In the genomic region with DNA sequence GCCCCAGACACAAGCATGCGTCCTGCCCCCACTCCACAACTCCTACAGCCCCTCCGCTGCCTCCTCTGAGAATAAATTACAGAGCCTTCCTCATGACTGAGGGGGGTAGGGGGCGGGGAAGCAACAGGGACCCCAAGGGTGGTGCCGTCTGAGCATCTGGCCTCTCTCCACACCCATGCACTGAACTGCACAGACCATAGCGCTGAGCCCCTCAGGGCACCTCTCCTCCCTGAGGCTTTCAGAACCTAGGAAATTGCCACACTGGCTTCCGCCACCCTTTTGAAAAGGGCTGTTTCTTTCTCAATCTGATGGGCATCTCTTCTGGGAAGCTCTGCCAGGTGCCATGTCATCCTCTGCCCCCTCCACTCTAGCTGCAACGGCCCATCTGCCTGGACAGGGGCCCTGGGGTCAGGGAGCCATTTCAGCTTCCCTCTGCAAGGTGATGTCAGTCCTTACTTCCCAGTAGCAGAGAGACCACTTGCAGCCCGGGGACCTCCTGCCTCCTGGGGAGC, we compare ENCODE assay signal across 17 cellular contexts. TPM values are rescaled to one million over a fixed set of nuclear protein-coding genes. Genes with fewer than 3 reads are reported as not detected.
DNase-seq lines count a peak whose midpoint lies in the region; ATAC-seq and TF ChIP-seq lines count a peak whose summit lies in the region.
"Had no signal": no experiment of that assay in that cellular context is flagged by ENCODE, and none has a peak within 500 bp of the region (broad histone marks: within the 10 kb centered on the region; RNA-seq: fewer than 3 reads in every experiment).

No MANE protein-coding gene starts in this region.

- ATAC-seq in activated T-helper 17 cell treated with anti-CD3 and anti-CD28 coated beads, Interleukin-2, amount 50 U/mL, for 72 hours (replicated peaks): no peak
- ATAC-seq in naive thymus-derived CD4-positive, alpha-beta T cell: no peak
- no peak for ATAC-seq in GM21447 (IDR thresholded peaks at IDR 0.05; ENCODE audit: unreplicated experiment)

- peaks cover 29% of the 10 kb centered on the region for H3K4me1 Mint-ChIP-seq in activated T-helper 17 cell treated with anti-CD3 and anti-CD28 coated beads, Interleukin-2, amount 50 U/mL, for 72 hours
- H3K4me1 Mint-ChIP-seq in naive thymus-derived CD4-positive, alpha-beta T cell: peaks cover 16 to 84% (median 33%) of the 10 kb centered on the region in 7 donors

- WGBS in tibial nerve, 2 donors: 39 to 42% methylated on average over 8 of the region's 8 CpGs

- DNase-seq in H7: peak; percentile 37
- no peak for DNase-seq in naive thymus-derived CD4-positive, alpha-beta T cell
- no peak for DNase-seq in NCI-H2196 treated with DMSO at 0.1 percent for 48 hours (lab: John Stamatoyannopoulos, UW; ENCODE audit: unreplicated experiment)
- no peak for DNase-seq in middle frontal gyrus (ENCODE audit: extremely low spot score, low spot score)
- no peak for DNase-seq in tibial nerve (ENCODE audit: low spot score in 2 of 2)
- DNase-seq: effector CD4-positive, alpha-beta T cell; KBM-7; NCI-H2029; NK-92 treated with Interleukin-12 subunit alpha and Interleukin-12 subunit beta, amount 100 ng/mL, for 24 hours; stimulated activated CD4-positive, alpha-beta T cell treated with anti-CD3 and anti-CD28 coated beads, Interleukin-2, amount 100 ng/mL, for 48 hours; WERI-Rb-1 had no signal

- H3K4me3 Mint-ChIP-seq in activated T-helper 17 cell treated with anti-CD3 and anti-CD28 coated beads, Interleukin-2, amount 50 U/mL, for 72 hours: peak overlapping the region; percentile 85
- peak overlapping the region in 2 of 10 donors; percentile 73 to 94 for H3K4me3 Mint-ChIP-seq in naive thymus-derived CD4-positive, alpha-beta T cell
- H3K4me3 Mint-ChIP-seq: brain had no signal

- CTCF ChIA-PET in naive thymus-derived CD4-positive, alpha-beta T cell (lab: Charles Lee): no interaction called here

- no peak overlapping the region for H3K27ac Mint-ChIP-seq in activated T-helper 17 cell treated with anti-CD3 and anti-CD28 coated beads, Interleukin-2, amount 50 U/mL, for 72 hours
- H3K27ac Mint-ChIP-seq in naive thymus-derived CD4-positive, alpha-beta T cell: peak overlapping the region in 4 of 9 donors; percentile 4 to 85 (median 47)

- no peaks in the 10 kb centered on the region for H3K27me3 ChIP-seq in BLaER1 treated with 17β-estradiol and CSF1 and Interleukin-3, amounts not matched to agents 10 nM and 100 nM
- H3K27me3 ChIP-seq in H7 (ENCODE audit: control insufficient read depth, insufficient read depth, low read length) (no peaks in the 10 kb centered on the region), tibial nerve (no peaks in the 10 kb centered on the region)
- H3K27me3 ChIP-seq in naive thymus-derived CD4-positive, alpha-beta T cell (ENCODE audit: control insufficient read depth in 2 of 2, insufficient read depth in 2 of 2, low read length in 2 of 2): no peaks in the 10 kb centered on the region
- H3K27me3 ChIP-seq: SJSA1 had no signal

- TF ChIP-seq POLR2A in tibial nerve (IDR thresholded peaks at IDR 0.05): no peak

- peak overlapping the region; percentile 66 to 92 (median 80); a peak in 19 of 22 replicates for H3K9ac ChIP-seq in BLaER1 treated with 17β-estradiol and CSF1 and Interleukin-3, amounts not matched to agents 10 nM and 100 nM

- H3K36me3 Mint-ChIP-seq in activated T-helper 17 cell treated with anti-CD3 and anti-CD28 coated beads, Interleukin-2, amount 50 U/mL, for 72 hours (ENCODE audit: low read depth): peaks cover 30% of the 10 kb centered on the region
- H3K36me3 Mint-ChIP-seq in naive thymus-derived CD4-positive, alpha-beta T cell: peaks cover 0 to 34% (median 0%) of the 10 kb centered on the region in 5 donors
- H3K36me3 Mint-ChIP-seq: brain had no signal

- H4K20me1 ChIP-seq in BLaER1 treated with 17β-estradiol and CSF1 and Interleukin-3, amounts not matched to agents 10 nM and 100 nM: peaks cover 0 to 11% (median 0%) of the 10 kb centered on the region in 11 experiments; a peak in 3 of 22 replicates

- POLR2A ChIA-PET in naive thymus-derived CD4-positive, alpha-beta T cell (lab: Charles Lee): no interaction called here

- no peak for TF ChIP-seq CTCF in tibial nerve (IDR thresholded peaks at IDR 0.05)

- H3K4me3 ChIP-seq in BLaER1 treated with 17β-estradiol and CSF1 and Interleukin-3, amounts not matched to agents 10 nM and 100 nM: peak overlapping the region in 9 of 10 experiments; percentile 21 to 76 (median 69); a peak in 17 of 20 replicates
- H3K4me3 ChIP-seq in H7 (ENCODE audit: insufficient read depth, low read depth, low read length) (no peak overlapping the region), tibial nerve (no peak overlapping the region)
- peak overlapping the region; percentile 66 for H3K4me3 ChIP-seq in naive thymus-derived CD4-positive, alpha-beta T cell (ENCODE audit: low read length)
- H3K4me3 ChIP-seq: SJSA1 had no signal

- no peaks in the 10 kb centered on the region for H3K27me3 Mint-ChIP-seq in activated T-helper 17 cell treated with anti-CD3 and anti-CD28 coated beads, Interleukin-2, amount 50 U/mL, for 72 hours
- H3K27me3 Mint-ChIP-seq in naive thymus-derived CD4-positive, alpha-beta T cell: no peaks in the 10 kb centered on the region

- H3K27ac ChIP-seq in BLaER1 treated with 17β-estradiol and CSF1 and Interleukin-3, amounts not matched to agents 10 nM and 100 nM: peak overlapping the region in 9 of 11 experiments; percentile 60 to 97 (median 88); a peak in 18 of 22 replicates
- H3K27ac ChIP-seq in naive thymus-derived CD4-positive, alpha-beta T cell (ENCODE audit: low read depth, low read length): no peak overlapping the region
- no peak overlapping the region for H3K27ac ChIP-seq in tibial nerve
- H3K27ac ChIP-seq: C4-2B, SJSA1, WERI-Rb-1 had no signal

- peak overlapping the region; percentile 97 to 100 (median 99) for H3K4me2 ChIP-seq in BLaER1 treated with 17β-estradiol and CSF1 and Interleukin-3, amounts not matched to agents 10 nM and 100 nM

- no peaks in the 10 kb centered on the region for H3K9me3 Mint-ChIP-seq in activated T-helper 17 cell treated with anti-CD3 and anti-CD28 coated beads, Interleukin-2, amount 50 U/mL, for 72 hours
- peaks cover 0 to 20% (median 7%) of the 10 kb centered on the region in 11 donors for H3K9me3 Mint-ChIP-seq in naive thymus-derived CD4-positive, alpha-beta T cell

- peaks cover 0 to 27% (median 4%) of the 10 kb centered on the region in 11 experiments; a peak in 10 of 22 replicates for H3K36me3 ChIP-seq in BLaER1 treated with 17β-estradiol and CSF1 and Interleukin-3, amounts not matched to agents 10 nM and 100 nM
- H3K36me3 ChIP-seq in H7 (replicated peaks; ENCODE audit: control insufficient read depth, insufficient read depth, low read length) (no peaks in the 10 kb centered on the region), tibial nerve (peaks cover 0 to 23% (median 0%) of the 10 kb centered on the region in 3 donors)
- peaks cover 0 to 9% (median 0%) of the 10 kb centered on the region in 3 experiments for H3K36me3 ChIP-seq in naive thymus-derived CD4-positive, alpha-beta T cell (ENCODE audit: control insufficient read depth in 2 of 3, insufficient read depth in 3 of 3, low read length in 3 of 3)
- H3K36me3 ChIP-seq: SJSA1 had no signal

- H3K9me3 ChIP-seq in BLaER1 treated with 17β-estradiol and CSF1 and Interleukin-3, amounts not matched to agents 10 nM and 100 nM (replicated peaks in 1 of 11): peaks cover 13 to 20% (median 17%) of the 10 kb centered on the region in 11 experiments
- H3K9me3 ChIP-seq in naive thymus-derived CD4-positive, alpha-beta T cell (ENCODE audit: control insufficient read depth in 2 of 3, low read length in 3 of 3): no peaks in the 10 kb centered on the region
- peaks cover 0 to 11% (median under 1%) of the 10 kb centered on the region in 4 donors for H3K9me3 ChIP-seq in tibial nerve
- H3K9me3 ChIP-seq: SJSA1 had no signal

- intact Hi-C loops in naive thymus-derived CD4-positive, alpha-beta T cell (cut with micrococcal nuclease): no loop called here

- H3K4me1 ChIP-seq in BLaER1 treated with 17β-estradiol and CSF1 and Interleukin-3, amounts not matched to agents 10 nM and 100 nM: peaks cover 76 to 82% (median 81%) of the 10 kb centered on the region in 10 experiments
- H3K4me1 ChIP-seq in naive thymus-derived CD4-positive, alpha-beta T cell (ENCODE audit: control insufficient read depth in 2 of 2, insufficient read depth in 2 of 2, low read length in 2 of 2): peaks cover 13 to 51% of the 10 kb centered on the region in 2 donors
- no peaks in the 10 kb centered on the region for H3K4me1 ChIP-seq in tibial nerve
- H3K4me1 ChIP-seq: SJSA1 had no signal

- TF ChIP-seq EP300 in tibial nerve (IDR thresholded peaks at IDR 0.05): no peak

RNA-seq across cellular contexts. Expression of a gene that starts 2.5 kb away (rescaled TPM):
- not detected in 2 replicates for total RNA-seq in H7 (2014; rRNA removed; shearing (Covaris generic))
- 10 to 100 TPM; 38.2 to 41.7 TPM for total RNA-seq in activated T-helper 17 cell treated with anti-CD3 and anti-CD28 coated beads, Interleukin-2, amount 50 U/mL, for 72 hours
- total RNA-seq in naive thymus-derived CD4-positive, alpha-beta T cell: 10 to 100 TPM in 3 of 5 experiments, 1 to 10 TPM in 2; 1.4 to 74.9 (median 11.5) TPM
- 1 to 10 TPM; 2.3 to 4.2 TPM for polyA plus RNA-seq in naive thymus-derived CD4-positive, alpha-beta T cell
- total RNA-seq in tibial nerve: 1 to 10 TPM in 1 of 4 donors, under 1 TPM in 1, not detected in 2; 0.84 to 6.1 TPM
- total RNA-seq: SJSA1 had no signal

RNA-seq across cellular contexts. Expression of a gene that starts 41.0 kb away (rescaled TPM):
- total RNA-seq in H7 (2014; rRNA removed; shearing (Covaris generic)): 63.5 and 69.0 TPM in 2 replicates
- 10 to 100 TPM; 30.7 to 49.4 TPM for total RNA-seq in activated T-helper 17 cell treated with anti-CD3 and anti-CD28 coated beads, Interleukin-2, amount 50 U/mL, for 72 hours
- 10 to 100 TPM; 28.2 to 47.3 (median 38.8) TPM for total RNA-seq in naive thymus-derived CD4-positive, alpha-beta T cell
- 10 to 100 TPM; 70.2 to 74.6 TPM for polyA plus RNA-seq in naive thymus-derived CD4-positive, alpha-beta T cell
- total RNA-seq in tibial nerve: 10 to 100 TPM; 45.3 to 83.1 (median 54.1) TPM

Comparison
In these comparisons a context has a peak if more than half of its experiments do, and no peak if none do; other contexts are left out.
1. H3K27ac ChIP-seq: peak in BLaER1 treated with 17β-estradiol and CSF1 and Interleukin-3, amounts not matched to agents 10 nM and 100 nM (9 of 11); none in naive thymus-derived CD4-positive, alpha-beta T cell (single experiment) and tibial nerve (0 of 4).
2. H3K4me3 ChIP-seq: peak in BLaER1 treated with 17β-estradiol and CSF1 and Interleukin-3, amounts not matched to agents 10 nM and 100 nM (9 of 10) and naive thymus-derived CD4-positive, alpha-beta T cell (single experiment); none in H7 (single experiment) and tibial nerve (0 of 4).